In genomic region chr10:15353471-15353870, GRCh38 we compare ENCODE assay signal across 25 cellular contexts.
"Had no signal": no experiment of that assay in that cellular context is flagged by ENCODE, and none has a peak within 500 bp of the region (broad histone marks: within the 10 kb centered on the region; RNA-seq: fewer than 3 reads in every experiment).

No MANE protein-coding gene starts in this region.

- H3K36me3 Mint-ChIP-seq: activated CD4-positive, alpha-beta memory T cell treated with anti-CD3 and anti-CD28 coated beads for 36 hours; activated naive CD8-positive, alpha-beta T cell treated with anti-CD3 and anti-CD28 coated beads, Interleukin-2, amount 10 ng/mL, durations not matched to agents 7 days and 5 days had no signal

- ATAC-seq: naive thymus-derived CD4-positive, alpha-beta T cell had no signal

- H3K4me1 Mint-ChIP-seq: activated naive CD8-positive, alpha-beta T cell treated with anti-CD3 and anti-CD28 coated beads, Interleukin-2, amount 10 ng/mL, durations not matched to agents 7 days and 5 days had no signal

- H3K27ac Mint-ChIP-seq: activated CD4-positive, alpha-beta memory T cell treated with anti-CD3 and anti-CD28 coated beads for 36 hours; activated naive CD8-positive, alpha-beta T cell treated with anti-CD3 and anti-CD28 coated beads, Interleukin-2, amount 10 ng/mL, durations not matched to agents 7 days and 5 days; naive thymus-derived CD4-positive, alpha-beta T cell; T-helper 2 cell treated with Interferon-gamma antibody and Interleukin-4, amounts not matched to agents 5 μg/mL and 100 μg/mL, for 36 hours had no signal

- H3K9me3 Mint-ChIP-seq: activated CD4-positive, alpha-beta memory T cell treated with anti-CD3 and anti-CD28 coated beads for 36 hours; activated naive CD8-positive, alpha-beta T cell treated with anti-CD3 and anti-CD28 coated beads, Interleukin-2, amount 10 ng/mL, durations not matched to agents 7 days and 5 days; naive thymus-derived CD4-positive, alpha-beta T cell; T-helper 2 cell treated with Interferon-gamma antibody and Interleukin-4, amounts not matched to agents 5 μg/mL and 100 μg/mL, for 36 hours had no signal

- H3K27me3 ChIP-seq: dorsolateral prefrontal cortex, tibial artery had no signal

- H3K4me3 Mint-ChIP-seq: activated CD4-positive, alpha-beta memory T cell treated with anti-CD3 and anti-CD28 coated beads for 36 hours; activated naive CD8-positive, alpha-beta T cell treated with anti-CD3 and anti-CD28 coated beads, Interleukin-2, amount 10 ng/mL, durations not matched to agents 7 days and 5 days; naive thymus-derived CD4-positive, alpha-beta T cell; T-helper 2 cell treated with Interferon-gamma antibody and Interleukin-4, amounts not matched to agents 5 μg/mL and 100 μg/mL, for 36 hours had no signal

- FAIRE-seq: colon, endometrium, frontal cortex, kidney, TTC549, urothelium cell line had no signal

- H3K36me3 ChIP-seq: neutrophil, tibial artery had no signal

- H3K4me3 ChIP-seq: tibial artery had no signal

- H3K27ac ChIP-seq: neutrophil, tibial artery had no signal

- H3K9me3 ChIP-seq: neutrophil, tibial artery had no signal

- DNase-seq: activated CD4-positive, alpha-beta memory T cell treated with anti-CD3 and anti-CD28 coated beads for 36 hours; activated CD4-positive, alpha-beta T cell treated with anti-CD3 and anti-CD28 coated beads for 4 hours; activated naive CD4-positive, alpha-beta T cell; activated naive CD8-positive, alpha-beta T cell treated with anti-CD3 and anti-CD28 coated beads, Interleukin-2, amount 10 ng/mL, durations not matched to agents 7 days and 5 days; activated T-cell treated with anti-CD3 and anti-CD28 coated beads for 4 hours; caudate nucleus; dorsolateral prefrontal cortex; head of caudate nucleus; kidney; mesenchymal stem cell; naive thymus-derived CD4-positive, alpha-beta T cell; posterior cingulate gyrus; retina; stimulated activated CD4-positive, alpha-beta T cell treated with anti-CD3 and anti-CD28 coated beads, Interleukin-12 subunit alpha, Interleukin-12 subunit beta, amount 100 ng/mL, for 4 hours; stimulated activated CD4-positive, alpha-beta T cell treated with anti-CD3 and anti-CD28 coated beads, Interleukin-1b, Interleukin-23, amount 100 ng/mL, for 48 hours; stimulated activated CD8-positive, alpha-beta memory T cell treated with anti-CD3 and anti-CD28 coated beads, Interleukin-4, amount 100 ng/mL, for 48 hours; stimulated activated naive CD4-positive, alpha-beta T cell; tibial artery had no signal
